Comparison of ENCODE assay signal across 1 cellular context in the genomic region with DNA sequence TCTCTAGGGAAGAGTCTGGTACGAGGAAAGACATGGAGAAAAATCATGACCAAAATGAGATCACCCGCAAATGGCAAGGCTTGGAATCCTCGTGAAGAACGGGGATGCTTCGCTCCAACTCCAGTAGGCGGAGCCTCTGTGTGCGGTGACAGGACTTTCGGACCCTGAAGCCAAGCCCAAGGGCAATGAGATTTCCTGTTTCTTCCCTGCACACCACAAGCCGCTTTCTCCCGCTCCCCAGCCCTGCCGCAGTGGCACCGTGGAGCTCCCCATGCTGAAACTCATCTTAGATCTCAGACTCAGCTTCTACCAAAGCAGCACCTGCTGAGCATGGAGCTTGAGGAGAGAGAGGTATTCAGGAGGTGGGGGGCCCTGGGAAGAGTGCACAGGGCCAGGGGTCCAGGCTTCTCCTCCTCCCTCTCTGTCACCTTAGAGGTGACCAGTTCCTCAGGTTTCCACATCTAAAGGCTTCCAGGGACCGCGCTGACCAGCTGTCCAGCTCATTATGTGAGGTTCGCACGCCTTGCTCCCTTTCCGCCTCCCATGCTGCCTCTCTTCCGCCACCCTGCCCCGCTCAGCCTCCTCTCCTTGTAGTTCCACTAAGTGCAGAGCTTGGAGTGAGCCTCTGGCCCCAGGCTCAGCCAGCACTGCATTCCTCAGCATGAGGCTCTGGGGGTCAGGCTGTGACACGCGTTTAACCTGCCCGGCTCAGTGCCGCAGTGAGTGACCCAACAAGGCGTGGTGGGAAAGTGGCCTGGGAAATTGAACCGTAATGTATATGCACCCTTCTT.
TF ChIP-seq lines count a peak whose summit lies in the region.

No MANE protein-coding gene starts in this region.

TF ChIP-seq in IMR-90, 13 proteins besides CTCF, POLR2A, EP300 and RAD21:
- TF ChIP-seq FOS (IDR thresholded peaks at IDR 0.05; ENCODE audit: low read depth, low read length) (no peak), MAZ (IDR thresholded peaks at IDR 0.05; ENCODE audit: borderline replicate concordance, low read depth, low read length) (no peak), CHD1 (IDR thresholded peaks at IDR 0.05; ENCODE audit: low read depth, low read length) (no peak), CEBPB (IDR thresholded peaks at IDR 0.05; ENCODE audit: low read depth, low read length) (no peak), BHLHE40 (IDR thresholded peaks at IDR 0.05; ENCODE audit: low read depth, low read length) (no peak), RFX5 (IDR thresholded peaks at IDR 0.05; ENCODE audit: low read depth, low read length) (no peak), RCOR1 (IDR thresholded peaks at IDR 0.05; ENCODE audit: insufficient replicate concordance, low read length) (no peak), SMC3 (IDR thresholded peaks at IDR 0.05; ENCODE audit: low read depth, low read length) (no peak), NFE2L2 (IDR thresholded peaks at IDR 0.05; ENCODE audit: low read depth, low read length) (no peak)
